9 cellular contexts compared by ENCODE assay signal in the genomic region with DNA sequence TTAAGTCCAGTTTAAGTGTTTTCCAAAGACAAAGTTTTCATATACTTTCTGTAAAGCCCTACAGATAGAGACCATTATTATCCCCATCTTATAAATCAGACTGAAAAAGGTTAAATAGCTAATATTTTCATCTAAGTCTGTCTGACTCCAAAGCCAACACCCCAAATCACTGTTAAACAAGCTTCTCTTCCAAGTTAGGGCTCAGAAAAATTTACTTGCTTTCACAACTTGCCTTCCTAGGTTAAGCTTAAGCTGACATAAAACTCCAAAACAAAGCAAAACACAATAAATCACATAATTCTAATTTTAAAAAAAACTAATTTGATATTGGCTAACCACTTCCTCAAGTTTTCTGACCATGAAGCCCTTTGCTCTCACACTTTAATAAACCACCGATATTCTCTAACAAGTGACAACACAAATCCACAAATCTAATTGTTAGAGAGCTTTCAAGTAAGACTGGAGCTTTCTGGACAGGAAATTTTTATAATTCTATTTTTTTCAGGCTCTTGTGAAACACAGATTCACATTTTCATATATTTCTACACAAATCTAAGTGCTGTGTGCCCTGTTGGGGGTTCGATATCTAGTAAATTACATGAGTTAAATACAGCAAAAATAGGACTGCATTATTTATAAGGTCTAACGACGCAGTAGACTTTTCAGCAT. TPM values are rescaled to one million over a fixed set of nuclear protein-coding genes. Genes with fewer than 3 reads are reported as not detected.
DNase-seq lines count a peak whose midpoint lies in the region; ATAC-seq and TF ChIP-seq lines count a peak whose summit lies in the region.
"Had no signal": no experiment of that assay in that cellular context is flagged by ENCODE, and none has a peak within 500 bp of the region (broad histone marks: within the 10 kb centered on the region; RNA-seq: fewer than 3 reads in every experiment).

No MANE protein-coding gene starts in this region.

- TF ChIP-seq POLR2A in suprapubic skin (IDR thresholded peaks at IDR 0.05) = no peak

- H3K9ac ChIP-seq in HUES64 (ENCODE audit: low read depth, low read length) = 0 out of 2 replicates have a peak overlapping the region, but pooled peaks have one; percentile 69

- TF ChIP-seq CTCF in MCF 10A (IDR thresholded peaks at IDR 0.05; ENCODE audit: unreplicated experiment) (no peak), left lung (IDR thresholded peaks at IDR 0.05) (no peak), suprapubic skin (IDR thresholded peaks at IDR 0.05) (no peak)

- TSS peak; percentile 60 for BruUV-seq in MCF 10A (replicated peaks; lab: Mats Ljungman, UMichigan)

- H3K9me3 ChIP-seq in HUES64 (ENCODE audit: insufficient read depth, low read depth, low read length) = no peaks in the 10 kb centered on the region
- H3K9me3 ChIP-seq in left lung = no peaks in the 10 kb centered on the region
- H3K9me3 ChIP-seq in suprapubic skin = no peaks in the 10 kb centered on the region

- TF ChIP-seq EP300 in suprapubic skin (IDR thresholded peaks at IDR 0.05) = no peak

- CTCF ChIA-PET in MCF 10A (lab: Yijun Ruan, JAX) = interaction anchor here (0.6 to 10.4 kb wide), 21 partner anchors 9 to 370 kb away, joined by 3 to 174 read pairs (median 4); no protein-coding TSS in a partner anchor

- peaks cover 14% of the 10 kb centered on the region for H3K4me1 ChIP-seq in HUES64 (ENCODE audit: insufficient read depth, low read length)
- peaks cover 5 to 21% of the 10 kb centered on the region in 2 donors for H3K4me1 ChIP-seq in left lung
- H3K4me1 ChIP-seq in suprapubic skin = peaks cover 42% of the 10 kb centered on the region

- peak overlapping the region; percentile 99 for H3K27ac Mint-ChIP-seq in MCF 10A (ENCODE audit: low read depth, unreplicated experiment)

- H3K27ac ChIP-seq in HUES64 (ENCODE audit: low read depth, low read length) = no peak overlapping the region
- H3K27ac ChIP-seq in left lung = peak overlapping the region; percentile 74 to 81
- peak overlapping the region; percentile 91 for H3K27ac ChIP-seq in suprapubic skin

- no peaks in the 10 kb centered on the region for H3K9me3 Mint-ChIP-seq in MCF 10A (ENCODE audit: unreplicated experiment)

- H3K36me3 ChIP-seq in HUES64 (ENCODE audit: insufficient read depth, low read length) (no peaks in the 10 kb centered on the region), left lung (no peaks in the 10 kb centered on the region), suprapubic skin (no peaks in the 10 kb centered on the region)

- ATAC-seq in left lung (no peak), GM19035 (IDR thresholded peaks at IDR 0.05; ENCODE audit: unreplicated experiment) (no peak)

- intact Hi-C loops in MCF 10A (cut with micrococcal nuclease) (loop anchor here (1.0 to 5.0 kb wide), 2 partner anchors 65 to 294 kb away; no protein-coding TSS in a partner anchor), left lung (cut with DNase I) (no loop called here)

- H3K4me1 Mint-ChIP-seq in MCF 10A (ENCODE audit: insufficient read depth, unreplicated experiment) = peaks cover 18% of the 10 kb centered on the region

- DNase-seq in MCF 10A (ENCODE audit: unreplicated experiment) = no peak
- no peak for DNase-seq in left lung
- DNase-seq in suprapubic skin (ENCODE audit: low spot score in 2 of 2) = no peak
- DNase-seq in SK-N-DZ (ENCODE audit: low spot score) = no peak
- DNase-seq in NK-92 treated with Interleukin-12 subunit alpha and Interleukin-12 subunit beta, amount 100 ng/mL, for 24 hours (lab: John Stamatoyannopoulos, UW) = no peak
- DNase-seq in NCI-H2227 treated with DMSO at 0.1 percent for 48 hours (lab: John Stamatoyannopoulos, UW) = no peak
- DNase-seq: stimulated activated CD4-positive, alpha-beta T cell treated with anti-CD3 and anti-CD28 coated beads, Interleukin-2, amount 100 ng/mL, for 24 hours had no signal

- H3K4me3 ChIP-seq in HUES64 (ENCODE audit: low read length) (peak overlapping the region; percentile 80), left lung (peak overlapping the region; percentile 65 to 70), suprapubic skin (peak overlapping the region; percentile 82)

- peaks cover 7% of the 10 kb centered on the region for H3K36me3 Mint-ChIP-seq in MCF 10A (ENCODE audit: insufficient read depth, unreplicated experiment)

- peak overlapping the region; percentile 92 for H3K4me3 Mint-ChIP-seq in MCF 10A (ENCODE audit: unreplicated experiment)

- no peaks in the 10 kb centered on the region for H3K27me3 Mint-ChIP-seq in MCF 10A (ENCODE audit: insufficient read depth, unreplicated experiment)

- POLR2A ChIA-PET in MCF 10A (lab: Yijun Ruan, JAX) = interaction anchor here (0.6 to 13.7 kb wide), 26 partner anchors 9 to 422 kb away, joined by 3 to 262 read pairs (median 5); partner anchors contain the start of genes GADD45A and SERBP1

- 64% methylated on average over 4 of the region's 4 CpGs for WGBS in HUES64
- 9% methylated on average over 4 of the region's 4 CpGs for WGBS in suprapubic skin

- peaks cover 42% of the 10 kb centered on the region for H3K27me3 ChIP-seq in HUES64 (ENCODE audit: insufficient read depth, low read length)
- peaks cover 0 to 64% of the 10 kb centered on the region in 2 donors for H3K27me3 ChIP-seq in left lung
- no peaks in the 10 kb centered on the region for H3K27me3 ChIP-seq in suprapubic skin

RNA-seq across cellular contexts. Expression of gene GNG12, which starts 2.2 kb away (rescaled TPM):
- polyA plus RNA-seq in HUES64 (2013, experiment 1 of 2) = 18.1 TPM
- 24.3 TPM for polyA plus RNA-seq in HUES64 (2013, experiment 2 of 2)
- total RNA-seq in MCF 10A (2022) = 117 and 135 TPM in 2 replicates
- total RNA-seq in left lung = 10 to 100 TPM; 57.0 to 71.9 TPM
- 100 to 1,000 TPM in 1 of 4 donors, 10 to 100 TPM in 3; 89.6 to 129 (median 90.9) TPM for total RNA-seq in suprapubic skin
- 16.5 and 18.3 TPM in 2 replicates for polyA plus RNA-seq in SK-N-DZ (2014; cell fraction: cytosol; rRNA removed)
- 7.2 and 9.5 TPM in 2 replicates for polyA plus RNA-seq in SK-N-DZ (2014; cell fraction: nucleus; rRNA removed)
